In the genomic region with DNA sequence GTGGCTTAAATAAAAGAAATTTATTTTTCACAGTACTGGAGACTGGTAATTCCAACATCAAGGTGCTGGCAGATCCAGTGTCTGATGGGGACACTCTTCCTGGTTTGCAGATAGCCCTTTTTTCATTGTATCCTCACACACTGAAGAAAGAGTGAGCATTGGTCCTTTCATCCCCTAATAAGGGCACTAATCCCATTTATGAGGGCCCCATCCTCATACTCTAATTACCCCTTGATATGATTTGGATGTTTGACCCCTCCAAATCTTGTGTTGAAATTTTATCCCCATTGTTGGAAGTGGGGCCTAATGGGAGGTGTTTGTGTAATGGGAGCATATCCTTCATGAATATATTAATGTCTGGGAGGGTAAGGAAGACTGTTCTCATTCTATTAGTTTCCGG, we compare ENCODE assay signal across 28 cellular contexts. TPM values are rescaled to one million over a fixed set of nuclear protein-coding genes. Genes with fewer than 3 reads are reported as not detected.
"Had no signal": no experiment of that assay in that cellular context is flagged by ENCODE, and none has a peak within 500 bp of the region (broad histone marks: within the 10 kb centered on the region; RNA-seq: fewer than 3 reads in every experiment).

No MANE protein-coding gene starts in this region.

- ATAC-seq: esophagus mucosa; foreskin keratinocyte; gastroesophageal sphincter; heart left ventricle; left lung; left ventricle myocardium superior; lower lobe of right lung; mucosa of descending colon; naive thymus-derived CD8-positive, alpha-beta T cell had no signal

- H3K9me3 ChIP-seq: colonic mucosa had no signal

- H3K4me3 Mint-ChIP-seq: dendritic cell treated with granulocyte-macrophage colony-stimulating factor and Interleukin-4, amounts not matched to agents 40 ng/mL and 50 ng/mL, for 4 days; immature natural killer cell; mesothelial cell of epicardium; naive thymus-derived CD8-positive, alpha-beta T cell had no signal

- H3K4me1 Mint-ChIP-seq: naive thymus-derived CD8-positive, alpha-beta T cell had no signal

- H3K4me2 ChIP-seq: hepatocyte had no signal

- H3K79me2 ChIP-seq: hepatocyte had no signal

- H3K4me1 ChIP-seq: colonic mucosa, foreskin keratinocyte, gastroesophageal sphincter had no signal

- H2AFZ ChIP-seq: hepatocyte had no signal

- H3K27ac ChIP-seq: colonic mucosa, epithelial cell of prostate, foreskin keratinocyte, gastroesophageal sphincter, heart left ventricle, hepatocyte, left lung, lower lobe of right lung had no signal

- H3K27ac Mint-ChIP-seq: dendritic cell treated with granulocyte-macrophage colony-stimulating factor and Interleukin-4, amounts not matched to agents 40 ng/mL and 50 ng/mL, for 4 days; immature natural killer cell; mesothelial cell of epicardium; naive thymus-derived CD8-positive, alpha-beta T cell had no signal

- H3K27me3 ChIP-seq: colonic mucosa, foreskin keratinocyte, gastroesophageal sphincter, heart left ventricle, hepatocyte, left lung had no signal

- H3K4me3 ChIP-seq: colonic mucosa, gastroesophageal sphincter, heart left ventricle, hepatocyte, left lung, lower lobe of right lung, mucosa of descending colon had no signal

- H3K36me3 ChIP-seq: colonic mucosa, gastroesophageal sphincter, heart left ventricle, left lung, lower lobe of right lung had no signal

- DNase-seq: colonic mucosa; cortex of kidney; effector CD4-positive, alpha-beta T cell; effector memory CD4-positive, alpha-beta T cell; erythroblast; foreskin keratinocyte; heart left ventricle; hypothalamus; immature natural killer cell; islet precursor cell; kidney; kidney glomerular epithelial cell; left lung; left ventricle myocardium superior; lower lobe of right lung; mesenchymal stem cell; mucosa of descending colon; naive B cell; naive thymus-derived CD8-positive, alpha-beta T cell had no signal

- H3K27me3 Mint-ChIP-seq: dendritic cell treated with granulocyte-macrophage colony-stimulating factor and Interleukin-4, amounts not matched to agents 40 ng/mL and 50 ng/mL, for 4 days had no signal

RNA-seq across cellular contexts. Expression of gene FAM20A, which starts 9.4 kb away (rescaled TPM):
- total RNA-seq: chondrocyte; dermis microvascular lymphatic vessel endothelial cell; foreskin keratinocyte; lung microvascular endothelial cell; naive thymus-derived CD8-positive, alpha-beta T cell had no signal
- polyA plus RNA-seq: foreskin keratinocyte, immature natural killer cell had no signal
